ENCODE assay signal across 5 cellular contexts in genomic region chr11:20933958-20934357, GRCh38.
"Had no signal": no experiment of that assay in that cellular context is flagged by ENCODE, and none has a peak within 500 bp of the region (broad histone marks: within the 10 kb centered on the region; RNA-seq: fewer than 3 reads in every experiment).

No MANE protein-coding gene starts in this region.

- ATAC-seq: HepG2, K562 had no signal

- H3K4me3 ChIP-seq: K562 had no signal

- DNase-seq: IMR-90, KBM-7, KG1 had no signal
